Comparison of ENCODE assay signal across 19 cellular contexts in genomic region chr3:153762411-153763235, GRCh38.
"Had no signal": no experiment of that assay in that cellular context is flagged by ENCODE, and none has a peak within 500 bp of the region (broad histone marks: within the 10 kb centered on the region; RNA-seq: fewer than 3 reads in every experiment).

No MANE protein-coding gene starts in this region.

- H3K4me3 Mint-ChIP-seq: activated T-helper 1 cell treated with anti-CD3 and anti-CD28 coated beads, Interleukin-12 subunit alpha, Interleukin-12 subunit beta, Interleukin-2, Interleukin-4 antibody, amounts not matched to agents 30 ng/mL and 10 ng/mL and 1 ng/mL, durations not matched to agents 14 hours and 24 hours and 36 hours; dendritic cell treated with granulocyte-macrophage colony-stimulating factor and Interleukin-4, amounts not matched to agents 40 ng/mL and 50 ng/mL, for 4 days; stimulated activated naive CD8-positive, alpha-beta T cell treated with anti-CD3 and anti-CD28 coated beads, Interleukin-15, amount 100 ng/mL, for 72 hours had no signal

- H3K36me3 ChIP-seq: esophagus muscularis mucosa, gastrocnemius medialis, heart left ventricle, left ventricle myocardium inferior, right atrium auricular region, upper lobe of left lung had no signal

- H3K4me1 ChIP-seq: gastrocnemius medialis, heart left ventricle, left ventricle myocardium inferior, right atrium auricular region, testis, upper lobe of left lung had no signal

- H3K4me1 Mint-ChIP-seq: stimulated activated naive CD8-positive, alpha-beta T cell treated with anti-CD3 and anti-CD28 coated beads, Interleukin-15, amount 100 ng/mL, for 72 hours had no signal

- H3K27me3 Mint-ChIP-seq: dendritic cell treated with granulocyte-macrophage colony-stimulating factor and Interleukin-4, amounts not matched to agents 40 ng/mL and 50 ng/mL, for 4 days; progenitor cell of endocrine pancreas; stimulated activated naive CD8-positive, alpha-beta T cell treated with anti-CD3 and anti-CD28 coated beads, Interleukin-15, amount 100 ng/mL, for 72 hours had no signal

- H3K9me3 ChIP-seq: esophagus muscularis mucosa, gastrocnemius medialis, left ventricle myocardium inferior, right atrium auricular region, testis, upper lobe of left lung had no signal

- H3K27ac Mint-ChIP-seq: activated naive CD4-positive, alpha-beta T cell treated with anti-CD3 and anti-CD28 coated beads, Interleukin-2, amount 50 U/mL, for 72 hours; activated T-helper 1 cell treated with anti-CD3 and anti-CD28 coated beads, Interleukin-12 subunit alpha, Interleukin-12 subunit beta, Interleukin-2, Interleukin-4 antibody, amounts not matched to agents 30 ng/mL and 10 ng/mL and 1 ng/mL, durations not matched to agents 14 hours and 24 hours and 36 hours; dendritic cell treated with granulocyte-macrophage colony-stimulating factor and Interleukin-4, amounts not matched to agents 40 ng/mL and 50 ng/mL, for 4 days; progenitor cell of endocrine pancreas; stimulated activated naive CD8-positive, alpha-beta T cell treated with anti-CD3 and anti-CD28 coated beads, Interleukin-15, amount 100 ng/mL, for 72 hours had no signal

- DNase-seq: activated CD4-positive, alpha-beta T cell treated with anti-CD3 and anti-CD28 coated beads, Interleukin-2, amount 50 U/mL, for 4 hours; activated gamma-delta T cell treated with Interleukin-2 at 50 U/mL for 16 hours; activated T-cell treated with anti-CD3 and anti-CD28 coated beads for 4 hours; effector CD8-positive, alpha-beta T cell; gastrocnemius medialis; heart left ventricle; left ventricle myocardium inferior; occipital lobe; stimulated activated CD4-positive, alpha-beta T cell treated with anti-CD3 and anti-CD28 coated beads, Interleukin-2, amount 100 ng/mL, for 24 hours; stimulated activated naive CD8-positive, alpha-beta T cell treated with anti-CD3 and anti-CD28 coated beads, Interleukin-15, amount 100 ng/mL, for 72 hours; SW 1271; testis; upper lobe of left lung had no signal

- H3K27ac ChIP-seq: esophagus muscularis mucosa, gastrocnemius medialis, heart left ventricle, left ventricle myocardium inferior, right atrium auricular region, testis, upper lobe of left lung had no signal

- H3K27me3 ChIP-seq: esophagus muscularis mucosa, gastrocnemius medialis, heart left ventricle, right atrium auricular region, testis, upper lobe of left lung had no signal

- H3K9me3 Mint-ChIP-seq: activated naive CD4-positive, alpha-beta T cell treated with anti-CD3 and anti-CD28 coated beads, Interleukin-2, amount 50 U/mL, for 72 hours; dendritic cell treated with granulocyte-macrophage colony-stimulating factor and Interleukin-4, amounts not matched to agents 40 ng/mL and 50 ng/mL, for 4 days; stimulated activated naive CD8-positive, alpha-beta T cell treated with anti-CD3 and anti-CD28 coated beads, Interleukin-15, amount 100 ng/mL, for 72 hours had no signal

- H3K4me3 ChIP-seq: esophagus muscularis mucosa, gastrocnemius medialis, heart left ventricle, left ventricle myocardium inferior, right atrium auricular region, testis, upper lobe of left lung had no signal

- H3K36me3 Mint-ChIP-seq: activated naive CD4-positive, alpha-beta T cell treated with anti-CD3 and anti-CD28 coated beads, Interleukin-2, amount 50 U/mL, for 72 hours had no signal

- ATAC-seq: activated naive CD4-positive, alpha-beta T cell treated with anti-CD3 and anti-CD28 coated beads, Interleukin-2, amount 50 U/mL, for 72 hours; gastrocnemius medialis; heart left ventricle; stimulated activated naive CD8-positive, alpha-beta T cell treated with anti-CD3 and anti-CD28 coated beads, Interleukin-15, amount 100 ng/mL, for 72 hours had no signal
